Comparison of ENCODE assay signal across 8 cellular contexts in genomic region chr11:78464787-78465168, GRCh38. TPM values are rescaled to one million over a fixed set of nuclear protein-coding genes. Genes with fewer than 3 reads are reported as not detected.
DNase-seq lines count a peak whose midpoint lies in the region; ATAC-seq and TF ChIP-seq lines count a peak whose summit lies in the region.
"Not testable (repeated sequence)": the region's sequence is repeated elsewhere in the genome, so short reads cannot be mapped to it uniquely, and the experiment has no call there.

No MANE protein-coding gene starts in this region.

- not testable (repeated sequence) for H4K20me1 ChIP-seq in BLaER1; OCI-LY7 (ENCODE audit: insufficient read depth, low read length)

- not testable (repeated sequence) for TF ChIP-seq CTCF in HL-60 (IDR thresholded peaks at IDR 0.05; ENCODE audit: insufficient read depth, low read length); OCI-LY7 (conservative IDR thresholded peaks at IDR 0.05; ENCODE audit: low read length); stomach (IDR thresholded peaks at IDR 0.05)

- not testable (repeated sequence) for ATAC-seq in effector memory CD8-positive, alpha-beta T cell (replicated peaks); naive B cell (ENCODE audit: low read depth in 2 of 2)

- not testable (repeated sequence) for H3K9ac ChIP-seq in BLaER1

- not testable (repeated sequence) for TF ChIP-seq EP300 in stomach (IDR thresholded peaks at IDR 0.05)

- CTCF ChIA-PET in OCI-LY7 (lab: Charles Lee; ENCODE audit: unreplicated experiment) = not testable (repeated sequence)

- peaks cover 74% of the 10 kb centered on the region for H3K36me3 ChIP-seq in BLaER1
- H3K36me3 ChIP-seq in OCI-LY7 (ENCODE audit: insufficient read depth, low read length) = peaks cover 55% of the 10 kb centered on the region
- peaks cover 3 to 49% (median 41%) of the 10 kb centered on the region in 4 donors for H3K36me3 ChIP-seq in stomach

- not testable (repeated sequence) for BruUV-seq in OCI-LY7 (replicated peaks; lab: Mats Ljungman, UMichigan)

- H3K4me2 ChIP-seq in BLaER1 (peak overlapping the region; percentile 41; the same call in 1 of the 2 replicates), OCI-LY7 (ENCODE audit: low read length) (peak overlapping the region; percentile 52; the same call in 1 of the 2 replicates)

- H3K9me3 Mint-ChIP-seq in activated CD4-positive, alpha-beta T cell treated with anti-CD3 and anti-CD28 coated beads, Interleukin-2, amount 10 ng/mL, durations not matched to agents 24 days and 14 days; activated T-helper 2 cell treated with anti-CD3 and anti-CD28 coated beads, Interferon-gamma antibody, Interleukin-2, Interleukin-4, amounts not matched to agents 10 μg/mL and 5 μg/mL and 100 μg/mL, durations not matched to agents 14 hours and 24 hours and 36 hours; effector memory CD8-positive, alpha-beta T cell; naive B cell: not testable (repeated sequence)

- not testable (repeated sequence) for H3K79me2 ChIP-seq in OCI-LY7 (ENCODE audit: insufficient read depth, low read depth, low read length)

- H3K27ac Mint-ChIP-seq in activated CD4-positive, alpha-beta T cell treated with anti-CD3 and anti-CD28 coated beads, Interleukin-2, amount 10 ng/mL, durations not matched to agents 24 days and 14 days = peak overlapping the region; percentile 73
- H3K27ac Mint-ChIP-seq in activated T-helper 2 cell treated with anti-CD3 and anti-CD28 coated beads, Interferon-gamma antibody, Interleukin-2, Interleukin-4, amounts not matched to agents 10 μg/mL and 5 μg/mL and 100 μg/mL, durations not matched to agents 14 hours and 24 hours and 36 hours = peak overlapping the region; percentile 85
- H3K27ac Mint-ChIP-seq in effector memory CD8-positive, alpha-beta T cell = peak overlapping the region; percentile 93 to 98
- H3K27ac Mint-ChIP-seq in naive B cell = peak overlapping the region in 5 of 6 donors; percentile 49 to 95 (median 90)

- H3K4me1 ChIP-seq in BLaER1 (peaks cover 16% of the 10 kb centered on the region), OCI-LY7 (ENCODE audit: insufficient read depth, low read length, poor library complexity, severe bottlenecking) (peaks cover 21% of the 10 kb centered on the region)
- not testable (repeated sequence) for H3K4me1 ChIP-seq in stomach

- WGBS in stomach, 5 donors = 90 to 100% (median 93%) methylated on average over 4 to 14 of the region's 14 CpGs

- intact Hi-C loops in OCI-LY7 (cut with micrococcal nuclease; ENCODE audit: unreplicated experiment) = loop anchor here (1.0 kb wide), 1 partner anchor 7 kb away; no protein-coding TSS in a partner anchor
- intact Hi-C loops in activated CD4-positive, alpha-beta T cell treated with anti-CD3 and anti-CD28 coated beads, Interleukin-2, amount 10 ng/mL, durations not matched to agents 24 days and 14 days (cut with micrococcal nuclease) = loop anchor here (1.0 to 2.0 kb wide), 5 partner anchors 11 to 237 kb away; no protein-coding TSS in a partner anchor
- intact Hi-C loops in activated T-helper 2 cell treated with anti-CD3 and anti-CD28 coated beads, Interferon-gamma antibody, Interleukin-2, Interleukin-4, amounts not matched to agents 10 μg/mL and 5 μg/mL and 100 μg/mL, durations not matched to agents 14 hours and 24 hours and 36 hours (cut with micrococcal nuclease) = loop anchor here (2.0 to 5.0 kb wide), 3 partner anchors 36 to 98 kb away; no protein-coding TSS in a partner anchor
- intact Hi-C loops in stomach (cut with DNase I; ENCODE audit: low total_unique reads) = not testable (repeated sequence)

- not testable (repeated sequence) for H3K4me3 Mint-ChIP-seq in activated CD4-positive, alpha-beta T cell treated with anti-CD3 and anti-CD28 coated beads, Interleukin-2, amount 10 ng/mL, durations not matched to agents 24 days and 14 days; activated T-helper 2 cell treated with anti-CD3 and anti-CD28 coated beads, Interferon-gamma antibody, Interleukin-2, Interleukin-4, amounts not matched to agents 10 μg/mL and 5 μg/mL and 100 μg/mL, durations not matched to agents 14 hours and 24 hours and 36 hours (ENCODE audit: low read depth)
- peak overlapping the region in 1 of 2 donors; percentile 71 for H3K4me3 Mint-ChIP-seq in effector memory CD8-positive, alpha-beta T cell
- peak overlapping the region in 2 of 8 donors; percentile 1 to 9 for H3K4me3 Mint-ChIP-seq in naive B cell

- H3K36me3 Mint-ChIP-seq in activated CD4-positive, alpha-beta T cell treated with anti-CD3 and anti-CD28 coated beads, Interleukin-2, amount 10 ng/mL, durations not matched to agents 24 days and 14 days (ENCODE audit: low read depth) = peaks cover 43% of the 10 kb centered on the region
- peaks cover 50% of the 10 kb centered on the region for H3K36me3 Mint-ChIP-seq in activated T-helper 2 cell treated with anti-CD3 and anti-CD28 coated beads, Interferon-gamma antibody, Interleukin-2, Interleukin-4, amounts not matched to agents 10 μg/mL and 5 μg/mL and 100 μg/mL, durations not matched to agents 14 hours and 24 hours and 36 hours (ENCODE audit: low read depth)
- H3K36me3 Mint-ChIP-seq in effector memory CD8-positive, alpha-beta T cell (ENCODE audit: insufficient read depth) = not testable (repeated sequence)
- peaks cover 20 to 25% of the 10 kb centered on the region in 2 donors for H3K36me3 Mint-ChIP-seq in naive B cell

- H3K27me3 ChIP-seq in BLaER1; HL-60 (ENCODE audit: insufficient read depth, poor library complexity, severe bottlenecking); stomach: not testable (repeated sequence)

- H2AFZ ChIP-seq in OCI-LY7 (ENCODE audit: low read length) = not testable (repeated sequence)

- not testable (repeated sequence) for H3K4me3 ChIP-seq in BLaER1; HL-60 (replicated peaks; ENCODE audit: insufficient read depth, low read length); OCI-LY7 (ENCODE audit: low read depth, low read length, poor library complexity, severe bottlenecking); stomach

- peaks cover 43% of the 10 kb centered on the region for H3K4me1 Mint-ChIP-seq in activated CD4-positive, alpha-beta T cell treated with anti-CD3 and anti-CD28 coated beads, Interleukin-2, amount 10 ng/mL, durations not matched to agents 24 days and 14 days
- H3K4me1 Mint-ChIP-seq in activated T-helper 2 cell treated with anti-CD3 and anti-CD28 coated beads, Interferon-gamma antibody, Interleukin-2, Interleukin-4, amounts not matched to agents 10 μg/mL and 5 μg/mL and 100 μg/mL, durations not matched to agents 14 hours and 24 hours and 36 hours (ENCODE audit: low read depth) = peaks cover 45% of the 10 kb centered on the region
- not testable (repeated sequence) for H3K4me1 Mint-ChIP-seq in effector memory CD8-positive, alpha-beta T cell (ENCODE audit: low read depth in 2 of 2)
- peaks cover 16 to 40% (median 36%) of the 10 kb centered on the region in 3 donors for H3K4me1 Mint-ChIP-seq in naive B cell

- POLR2A ChIA-PET in OCI-LY7 (lab: Charles Lee) = interaction anchor here (0.6 kb wide), 1 partner anchor 467 kb away, joined by 3 read pairs; no protein-coding TSS in a partner anchor

- not testable (repeated sequence) for TF ChIP-seq POLR2A in stomach (IDR thresholded peaks at IDR 0.05)

- DNase-seq in HL-60 (ENCODE audit: low read depth in 1 of 2, low spot score in 1 of 2); OCI-LY7 (ENCODE audit: low spot score); activated T-helper 2 cell treated with anti-CD3 and anti-CD28 coated beads, Interferon-gamma antibody, Interleukin-2, Interleukin-4, amounts not matched to agents 10 μg/mL and 5 μg/mL and 100 μg/mL, durations not matched to agents 14 hours and 24 hours and 36 hours (ENCODE audit: low spot score); effector memory CD8-positive, alpha-beta T cell; naive B cell; stomach: not testable (repeated sequence)
- DNase-seq in activated CD4-positive, alpha-beta T cell treated with anti-CD3 and anti-CD28 coated beads, Interleukin-2, amount 10 ng/mL, durations not matched to agents 24 days and 14 days = peak; percentile 57

- H3K27me3 Mint-ChIP-seq in activated CD4-positive, alpha-beta T cell treated with anti-CD3 and anti-CD28 coated beads, Interleukin-2, amount 10 ng/mL, durations not matched to agents 24 days and 14 days; activated T-helper 2 cell treated with anti-CD3 and anti-CD28 coated beads, Interferon-gamma antibody, Interleukin-2, Interleukin-4, amounts not matched to agents 10 μg/mL and 5 μg/mL and 100 μg/mL, durations not matched to agents 14 hours and 24 hours and 36 hours (ENCODE audit: low read depth); effector memory CD8-positive, alpha-beta T cell; naive B cell: not testable (repeated sequence)

- H3K27ac ChIP-seq in BLaER1 = peak overlapping the region; percentile 56
- H3K27ac ChIP-seq in HL-60 (replicated peaks) = peak overlapping the region; percentile 55
- H3K27ac ChIP-seq in OCI-LY7 (ENCODE audit: low read depth, low read length, poor library complexity, severe bottlenecking) = peak overlapping the region; percentile 75
- H3K27ac ChIP-seq in stomach = peak overlapping the region; percentile 44 to 71 (median 49)

- not testable (repeated sequence) for H3K9me3 ChIP-seq in BLaER1; OCI-LY7 (ENCODE audit: low read length); stomach

- not testable (repeated sequence) for H3K9me2 ChIP-seq in OCI-LY7 (ENCODE audit: insufficient read depth, low read length)

RNA-seq across cellular contexts. Expression of gene GAB2, which starts 47.2 kb away (rescaled TPM):
- 0.90 and 1.2 TPM in 2 replicates for total RNA-seq in OCI-LY7 (2014; rRNA removed; shearing (Covaris generic))
- total RNA-seq in OCI-LY7 (2022) (1.3 and 1.4 TPM in 2 replicates), stomach (10 to 100 TPM in 2 of 5 donors, 1 to 10 TPM in 3; 2.2 to 19.3 (median 7.6) TPM)
- total RNA-seq in activated CD4-positive, alpha-beta T cell treated with anti-CD3 and anti-CD28 coated beads, Interleukin-2, amount 10 ng/mL, durations not matched to agents 24 days and 14 days = 16.1 and 17.0 TPM in 2 replicates
- total RNA-seq in activated T-helper 2 cell treated with anti-CD3 and anti-CD28 coated beads, Interferon-gamma antibody, Interleukin-2, Interleukin-4, amounts not matched to agents 10 μg/mL and 5 μg/mL and 100 μg/mL, durations not matched to agents 14 hours and 24 hours and 36 hours = 32.8 and 33.2 TPM in 2 replicates
- polyA plus RNA-seq in naive B cell (ENCODE audit: low read depth in 6 of 6) (1 to 10 TPM in 4 of 6 donors, under 1 TPM in 2; 0.71 to 4.2 (median 2.2) TPM), stomach (10 to 100 TPM in 1 of 3 donors, 1 to 10 TPM in 2; 3.0 to 13.1 (median 9.6) TPM)
